ENCODE assay signal across 16 cellular contexts in the genomic region with DNA sequence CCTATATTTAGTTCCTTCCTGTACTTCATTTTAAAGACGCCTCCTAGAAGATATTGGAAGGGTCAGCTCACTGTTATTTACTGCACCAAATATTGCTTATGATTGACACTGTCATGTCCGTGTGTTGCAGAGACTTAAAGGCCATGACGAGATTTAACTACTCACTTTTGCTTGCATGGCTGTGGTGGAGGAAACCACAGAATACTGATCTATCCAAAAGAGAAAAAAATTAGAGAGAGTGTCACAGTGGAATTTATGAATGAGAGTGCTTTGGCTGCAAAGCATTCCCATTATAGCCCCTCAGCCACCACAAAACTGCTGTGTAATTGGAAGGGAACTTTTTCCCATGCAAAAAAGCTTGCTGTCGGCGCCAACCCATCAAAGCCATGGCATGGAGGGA. TPM values are rescaled to one million over a fixed set of nuclear protein-coding genes. Genes with fewer than 3 reads are reported as not detected.
DNase-seq lines count a peak whose midpoint lies in the region; ATAC-seq and TF ChIP-seq lines count a peak whose summit lies in the region.
"Had no signal": no experiment of that assay in that cellular context is flagged by ENCODE, and none has a peak within 500 bp of the region (broad histone marks: within the 10 kb centered on the region; RNA-seq: fewer than 3 reads in every experiment).

No MANE protein-coding gene starts in this region.

- H3K79me2 ChIP-seq in DND-41 (ENCODE audit: insufficient read depth, low read length), result 0 out of 2 replicates have a peak, but pooled peaks cover 2% of the 10 kb centered on the region
- H3K79me2 ChIP-seq in OCI-LY7 (ENCODE audit: insufficient read depth, low read depth, low read length), result peaks cover 43% of the 10 kb centered on the region; the same call in 1 of the 2 replicates

- H3K9me2 ChIP-seq in OCI-LY7 (ENCODE audit: insufficient read depth, low read length), result no peaks in the 10 kb centered on the region

- BruUV-seq in OCI-LY7 (replicated peaks; lab: Mats Ljungman, UMichigan), result no TSS peak

- H3K9me3 ChIP-seq in DND-41 (ENCODE audit: insufficient read depth, low read length, severe bottlenecking), result no peaks in the 10 kb centered on the region
- no peaks in the 10 kb centered on the region for H3K9me3 ChIP-seq in OCI-LY7 (ENCODE audit: low read length)
- H3K9me3 ChIP-seq in spleen, result no peaks in the 10 kb centered on the region

- H2AFZ ChIP-seq in DND-41 (ENCODE audit: low read depth, low read length), result no peak overlapping the region
- H2AFZ ChIP-seq in OCI-LY7 (ENCODE audit: low read length), result peak overlapping the region; percentile 11; the same call in 1 of the 2 replicates

- no peak for TF ChIP-seq POLR2A in spleen (IDR thresholded peaks at IDR 0.05)

- H4K20me1 ChIP-seq in DND-41 (ENCODE audit: insufficient read depth, low read length) (no peaks in the 10 kb centered on the region), OCI-LY7 (ENCODE audit: insufficient read depth, low read length) (no peaks in the 10 kb centered on the region)

- H3K9ac ChIP-seq in DND-41 (ENCODE audit: low read depth, low read length), result no peak overlapping the region

- H3K36me3 ChIP-seq in DND-41 (ENCODE audit: insufficient read depth, low read length) (no peaks in the 10 kb centered on the region), OCI-LY7 (ENCODE audit: insufficient read depth, low read length) (peaks cover 4% of the 10 kb centered on the region; the same call in 1 of the 2 replicates), spleen (no peaks in the 10 kb centered on the region)

- POLR2A ChIA-PET in OCI-LY7 (lab: Charles Lee), result interaction anchor here (0.6 to 2.4 kb wide), 9 partner anchors 8 to 228 kb away, joined by 3 to 10 read pairs (median 4); no protein-coding TSS in a partner anchor

- DNase-seq in DND-41, result no peak
- DNase-seq in OCI-LY7 (ENCODE audit: low spot score), result no peak
- DNase-seq in myocyte (ENCODE audit: low read depth), result peak; percentile 48
- DNase-seq in spleen, result no peak
- no peak for DNase-seq in SIG-M5 (lab: John Stamatoyannopoulos, UW)
- no peak for DNase-seq in HuH-7.5 (ENCODE audit: low spot score)
- no peak for DNase-seq in SKM-1 (lab: John Stamatoyannopoulos, UW; ENCODE audit: unreplicated experiment)
- DNase-seq: activated CD8-positive, alpha-beta T cell treated with anti-CD3 and anti-CD28 coated beads, Interleukin-2, amount 10 ng/mL, durations not matched to agents 7 days and 5 days; activated naive CD8-positive, alpha-beta T cell treated with anti-CD3 and anti-CD28 coated beads, Interleukin-2, amount 10 ng/mL, durations not matched to agents 7 days and 5 days; activated T-cell treated with anti-CD3 and anti-CD28 coated beads, Interleukin-2, amount 50 U/mL, for 72 hours; hypothalamus; kidney glomerular epithelial cell; T-cell had no signal

- intact Hi-C loops in OCI-LY7 (cut with micrococcal nuclease; ENCODE audit: unreplicated experiment), result no loop called here
- intact Hi-C loops in spleen (cut with DNase I; ENCODE audit: low total_unique reads), result no loop called here

- CTCF ChIA-PET in OCI-LY7 (lab: Charles Lee; ENCODE audit: unreplicated experiment), result no interaction called here

- H3K27me3 ChIP-seq in DND-41 (ENCODE audit: insufficient read depth, low read length, poor library complexity), result no peaks in the 10 kb centered on the region
- H3K27me3 ChIP-seq in spleen (replicated peaks in 1 of 7), result no peaks in the 10 kb centered on the region

- H3K4me3 ChIP-seq in DND-41 (ENCODE audit: low read depth in 1 of 2, low read length in 2 of 2) (no peak overlapping the region), OCI-LY7 (ENCODE audit: low read depth, low read length, poor library complexity, severe bottlenecking) (peak overlapping the region; percentile 26), spleen (no peak overlapping the region)

- H3K4me2 ChIP-seq in DND-41 (ENCODE audit: insufficient read depth, low read length) (no peak overlapping the region), OCI-LY7 (ENCODE audit: low read length) (peak overlapping the region; percentile 76)

- H3K4me1 ChIP-seq in DND-41 (ENCODE audit: insufficient read depth, low read length) (no peaks in the 10 kb centered on the region), OCI-LY7 (ENCODE audit: insufficient read depth, low read length, poor library complexity, severe bottlenecking) (peaks cover 83% of the 10 kb centered on the region), spleen (peaks cover 0 to 52% (median 24%) of the 10 kb centered on the region in 6 donors)

- WGBS in spleen, 5 donors, result 29 to 39% (median 33%) methylated on average over 5 of the region's 5 CpGs

- no peak for TF ChIP-seq CTCF in DND-41 (IDR thresholded peaks at IDR 0.05; ENCODE audit: borderline replicate concordance, extremely low read depth, low read length, poor library complexity, severe bottlenecking)
- no peak for TF ChIP-seq CTCF in OCI-LY7 (conservative IDR thresholded peaks at IDR 0.05; ENCODE audit: low read length)
- no peak for TF ChIP-seq CTCF in spleen (IDR thresholded peaks at IDR 0.05 in 8 of 11, conservative IDR thresholded peaks at IDR 0.05 in 3 of 11)

- H3K27ac ChIP-seq in DND-41 (ENCODE audit: low read length) (no peak overlapping the region), OCI-LY7 (ENCODE audit: low read depth, low read length, poor library complexity, severe bottlenecking) (peak overlapping the region; percentile 3), spleen (peak overlapping the region in 2 of 8 donors; percentile 1 to 28)
- H3K27ac ChIP-seq: RWPE1, VCaP had no signal

- ATAC-seq in DND-41 (ENCODE audit: insufficient read depth, low read depth) (0 out of 3 replicates have a peak, but pooled peaks have one; percentile 37), HG02798 (IDR thresholded peaks at IDR 0.05; ENCODE audit: poor library complexity, unreplicated experiment) (peak; percentile 35)
- ATAC-seq: activated CD8-positive, alpha-beta T cell treated with anti-CD3 and anti-CD28 coated beads, Interleukin-2, amount 10 ng/mL, durations not matched to agents 7 days and 5 days; activated T-cell treated with anti-CD3 and anti-CD28 coated beads, Interleukin-2, amount 50 U/mL, for 72 hours; T-cell had no signal

RNA-seq across cellular contexts. Expression of gene EBF1, which starts 58.0 kb away (rescaled TPM):
- 20.3 and 26.3 TPM in 2 replicates for total RNA-seq in OCI-LY7 (2014; rRNA removed; shearing (Covaris generic))
- 43.1 and 47.1 TPM in 2 replicates for total RNA-seq in OCI-LY7 (2022)
- total RNA-seq in myocyte, result 4.9 and 5.5 TPM in 2 replicates
- polyA plus RNA-seq in myocyte (2012), result 7.0 TPM
- 10 to 100 TPM; 19.6 to 56.2 (median 34.8) TPM for total RNA-seq in spleen
- polyA plus RNA-seq in spleen, result 1 to 10 TPM; 6.8 to 8.8 (median 7.9) TPM
